In the genomic region with DNA sequence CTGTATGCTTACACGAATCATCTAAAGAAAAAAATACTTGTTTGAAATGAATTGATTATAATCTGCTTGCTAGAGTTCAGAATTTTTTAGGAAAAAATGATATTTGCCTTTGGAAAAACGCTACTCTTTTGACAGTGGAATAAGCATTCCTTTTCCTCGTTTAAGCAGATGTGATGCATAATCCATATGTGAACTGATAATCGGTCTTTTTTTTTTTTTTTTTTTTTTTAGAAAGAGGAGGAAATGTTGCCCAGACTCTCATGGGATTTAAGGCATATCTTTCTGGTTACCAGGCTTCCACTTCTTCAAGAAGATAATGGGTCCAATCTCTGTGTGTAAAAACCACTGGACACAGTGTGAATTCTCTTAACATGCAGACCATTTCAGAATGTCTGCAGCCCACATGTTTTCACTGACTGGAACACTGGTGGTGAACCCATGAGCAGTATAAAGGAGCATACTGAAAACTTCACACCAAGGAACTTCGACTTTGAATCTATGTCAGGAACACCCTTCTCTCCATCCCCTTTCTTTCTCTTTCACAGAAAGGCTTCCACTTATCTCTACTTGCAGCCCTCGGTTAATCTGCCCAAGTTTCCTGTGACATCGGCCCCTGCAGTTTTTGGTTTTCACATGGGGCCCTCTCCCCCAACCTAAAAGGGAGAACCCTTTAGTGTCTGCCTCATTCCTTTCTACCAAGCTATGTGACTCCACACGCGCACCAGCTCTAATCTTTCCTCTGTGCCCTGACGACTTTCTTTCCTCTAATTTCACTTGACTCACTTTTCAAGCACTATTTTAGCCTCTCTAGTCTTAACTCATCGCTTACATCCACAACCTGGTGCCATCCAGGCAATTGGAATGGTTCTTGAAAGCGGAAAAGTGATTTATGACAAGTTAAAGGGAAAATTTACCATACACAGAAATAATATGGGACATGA, we compare ENCODE assay signal across 1 cellular context.
TF ChIP-seq lines count a peak whose summit lies in the region.

No MANE protein-coding gene starts in this region.

TF ChIP-seq in IMR-90, 13 proteins besides CTCF, POLR2A, EP300 and RAD21 (continued from another document):
- no peak for TF ChIP-seq MAFK (IDR thresholded peaks at IDR 0.05; ENCODE audit: low read depth, low read length)
- TF ChIP-seq, protein P1, sequence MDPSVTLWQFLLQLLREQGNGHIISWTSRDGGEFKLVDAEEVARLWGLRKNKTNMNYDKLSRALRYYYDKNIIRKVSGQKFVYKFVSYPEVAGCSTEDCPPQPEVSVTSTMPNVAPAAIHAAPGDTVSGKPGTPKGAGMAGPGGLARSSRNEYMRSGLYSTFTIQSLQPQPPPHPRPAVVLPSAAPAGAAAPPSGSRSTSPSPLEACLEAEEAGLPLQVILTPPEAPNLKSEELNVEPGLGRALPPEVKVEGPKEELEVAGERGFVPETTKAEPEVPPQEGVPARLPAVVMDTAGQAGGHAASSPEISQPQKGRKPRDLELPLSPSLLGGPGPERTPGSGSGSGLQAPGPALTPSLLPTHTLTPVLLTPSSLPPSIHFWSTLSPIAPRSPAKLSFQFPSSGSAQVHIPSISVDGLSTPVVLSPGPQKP (IDR thresholded peaks at IDR 0.05; ENCODE audit: borderline replicate concordance, low read depth, low read length): no peak
- TF ChIP-seq MXI1 (IDR thresholded peaks at IDR 0.05; ENCODE audit: borderline replicate concordance, low read depth, low read length): no peak
- no peak for TF ChIP-seq CEBPB (IDR thresholded peaks at IDR 0.05; ENCODE audit: low read depth, low read length)
- no peak for TF ChIP-seq FOS (IDR thresholded peaks at IDR 0.05; ENCODE audit: low read depth, low read length)
- TF ChIP-seq, protein P2, sequence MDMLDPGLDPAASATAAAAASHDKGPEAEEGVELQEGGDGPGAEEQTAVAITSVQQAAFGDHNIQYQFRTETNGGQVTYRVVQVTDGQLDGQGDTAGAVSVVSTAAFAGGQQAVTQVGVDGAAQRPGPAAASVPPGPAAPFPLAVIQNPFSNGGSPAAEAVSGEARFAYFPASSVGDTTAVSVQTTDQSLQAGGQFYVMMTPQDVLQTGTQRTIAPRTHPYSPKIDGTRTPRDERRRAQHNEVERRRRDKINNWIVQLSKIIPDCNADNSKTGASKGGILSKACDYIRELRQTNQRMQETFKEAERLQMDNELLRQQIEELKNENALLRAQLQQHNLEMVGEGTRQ (IDR thresholded peaks at IDR 0.05; ENCODE audit: low read depth, low read length): no peak
TF ChIP-seq in IMR-90: peak in this region for 0.
